Comparison of ENCODE assay signal across 1 cellular context in the genomic region with DNA sequence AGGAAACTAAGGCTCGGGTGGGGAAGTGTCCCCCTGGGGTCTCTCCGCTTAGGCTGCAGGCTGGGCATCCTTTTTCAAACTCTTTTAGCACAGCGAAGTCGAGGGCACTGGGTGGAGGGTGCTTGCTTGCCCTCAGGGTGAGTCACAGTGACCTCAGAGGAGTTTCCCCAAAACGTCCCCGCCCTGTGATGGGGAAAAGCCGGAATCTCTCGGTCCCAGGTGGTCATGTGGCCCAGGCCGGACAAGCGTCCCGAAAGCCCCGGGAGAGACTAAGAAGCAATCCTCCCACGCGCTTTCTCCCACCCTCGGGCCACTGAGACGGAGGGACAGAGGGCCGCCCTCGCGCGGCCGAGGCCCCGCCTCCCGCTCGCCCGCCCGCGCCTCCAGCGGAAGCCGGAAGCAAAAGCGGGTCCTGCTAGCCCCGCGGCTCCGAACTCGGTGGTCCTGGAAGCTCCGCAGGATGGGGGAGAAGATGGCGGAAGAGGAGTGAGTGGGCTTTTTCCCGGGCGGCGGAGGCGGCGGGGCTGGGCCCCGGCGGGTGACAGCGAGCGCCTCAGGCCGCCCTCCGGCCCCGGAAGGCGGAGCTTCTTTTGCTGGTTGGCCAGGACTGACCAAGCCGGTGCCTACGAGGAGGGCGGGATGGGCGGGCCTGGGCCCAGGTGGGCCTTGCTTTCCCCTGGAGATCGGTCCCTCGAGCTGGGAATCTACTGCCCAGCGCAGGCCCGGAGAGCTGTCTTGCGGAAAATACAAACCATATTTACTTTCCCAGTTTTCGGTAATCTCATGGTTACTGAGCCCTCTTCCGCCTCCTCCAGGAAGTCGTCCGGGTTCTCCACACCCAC.
A peak's percentile ranks its signal among the peaks of the same experiment; 100 is the strongest.
TF ChIP-seq lines count a peak whose summit lies in the region.

A gene with protein sequence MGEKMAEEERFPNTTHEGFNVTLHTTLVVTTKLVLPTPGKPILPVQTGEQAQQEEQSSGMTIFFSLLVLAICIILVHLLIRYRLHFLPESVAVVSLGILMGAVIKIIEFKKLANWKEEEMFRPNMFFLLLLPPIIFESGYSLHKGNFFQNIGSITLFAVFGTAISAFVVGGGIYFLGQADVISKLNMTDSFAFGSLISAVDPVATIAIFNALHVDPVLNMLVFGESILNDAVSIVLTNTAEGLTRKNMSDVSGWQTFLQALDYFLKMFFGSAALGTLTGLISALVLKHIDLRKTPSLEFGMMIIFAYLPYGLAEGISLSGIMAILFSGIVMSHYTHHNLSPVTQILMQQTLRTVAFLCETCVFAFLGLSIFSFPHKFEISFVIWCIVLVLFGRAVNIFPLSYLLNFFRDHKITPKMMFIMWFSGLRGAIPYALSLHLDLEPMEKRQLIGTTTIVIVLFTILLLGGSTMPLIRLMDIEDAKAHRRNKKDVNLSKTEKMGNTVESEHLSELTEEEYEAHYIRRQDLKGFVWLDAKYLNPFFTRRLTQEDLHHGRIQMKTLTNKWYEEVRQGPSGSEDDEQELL (plus strand): TSS at position 366 of the 842 bp plus-strand sequence. CDS start 95 bp downstream, at position 461.

TF ChIP-seq in HepG2, 621 proteins besides CTCF, POLR2A, EP300 and RAD21 (continued from another document and continues in another):
- TF ChIP-seq, protein P1, sequence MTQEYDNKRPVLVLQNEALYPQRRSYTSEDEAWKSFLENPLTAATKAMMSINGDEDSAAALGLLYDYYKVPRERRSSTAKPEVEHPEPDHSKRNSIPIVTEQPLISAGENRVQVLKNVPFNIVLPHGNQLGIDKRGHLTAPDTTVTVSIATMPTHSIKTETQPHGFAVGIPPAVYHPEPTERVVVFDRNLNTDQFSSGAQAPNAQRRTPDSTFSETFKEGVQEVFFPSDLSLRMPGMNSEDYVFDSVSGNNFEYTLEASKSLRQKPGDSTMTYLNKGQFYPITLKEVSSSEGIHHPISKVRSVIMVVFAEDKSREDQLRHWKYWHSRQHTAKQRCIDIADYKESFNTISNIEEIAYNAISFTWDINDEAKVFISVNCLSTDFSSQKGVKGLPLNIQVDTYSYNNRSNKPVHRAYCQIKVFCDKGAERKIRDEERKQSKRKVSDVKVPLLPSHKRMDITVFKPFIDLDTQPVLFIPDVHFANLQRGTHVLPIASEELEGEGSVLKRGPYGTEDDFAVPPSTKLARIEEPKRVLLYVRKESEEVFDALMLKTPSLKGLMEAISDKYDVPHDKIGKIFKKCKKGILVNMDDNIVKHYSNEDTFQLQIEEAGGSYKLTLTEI (CRISPR knock-in tag; conservative IDR thresholded peaks at IDR 0.05), result no peak
- TF ChIP-seq HOXD1 (CRISPR knock-in tag; IDR thresholded peaks at IDR 0.05) (peak; percentile 50; the same call in 1 of the 2 replicates), ZFP37 (CRISPR knock-in tag; IDR thresholded peaks at IDR 0.05; ENCODE audit: borderline replicate concordance) (no peak; the same call in 1 of the 2 replicates), GABPA (IDR thresholded peaks at IDR 0.05; ENCODE audit: low read depth, low read length) (peak; percentile 92), GABPA (CRISPR knock-in tag; IDR thresholded peaks at IDR 0.05; ENCODE audit: low read depth) (peak; percentile 84), FOXK2 (IDR thresholded peaks at IDR 0.05) (no peak), RXRA (CRISPR knock-in tag; IDR thresholded peaks at IDR 0.05) (peak; percentile 88), ZNF781 (CRISPR knock-in tag; IDR thresholded peaks at IDR 0.05; ENCODE audit: borderline replicate concordance, not compliant biosample characterization) (peak; percentile 86), SKI (IDR thresholded peaks at IDR 0.05; ENCODE audit: partially characterized antibody) (peak; percentile 25), ZMYM3 (CRISPR knock-in tag; IDR thresholded peaks at IDR 0.05) (peak; percentile 74), REL (CRISPR knock-in tag; conservative IDR thresholded peaks at IDR 0.05) (no peak), KDM6A (CRISPR knock-in tag; IDR thresholded peaks at IDR 0.05; ENCODE audit: low read depth) (no peak), SMAD1 (CRISPR knock-in tag; IDR thresholded peaks at IDR 0.05; ENCODE audit: borderline replicate concordance, low read depth) (peak; percentile 72; the same call in 1 of the 2 replicates), PRPF4 (IDR thresholded peaks at IDR 0.05; ENCODE audit: low read depth, low read length, poor library complexity, severe bottlenecking) (no peak), RFXANK (CRISPR knock-in tag; IDR thresholded peaks at IDR 0.05) (no peak), ZSCAN21 (CRISPR knock-in tag; IDR thresholded peaks at IDR 0.05; ENCODE audit: borderline replicate concordance) (peak; percentile 74; the same call in 1 of the 2 replicates), IRF2 (CRISPR knock-in tag; IDR thresholded peaks at IDR 0.05) (peak; percentile 59), FOXA1 (IDR thresholded peaks at IDR 0.05) (no peak), FOXA1 (CRISPR knock-in tag; IDR thresholded peaks at IDR 0.05) (peak; percentile 62), TP53 (CRISPR knock-in tag; conservative IDR thresholded peaks at IDR 0.05) (0 out of 2 replicates have a peak, but pooled peaks have one; percentile 80), ZNF883 (CRISPR knock-in tag; IDR thresholded peaks at IDR 0.05; ENCODE audit: not compliant biosample characterization) (no peak), ZNF234 (CRISPR knock-in tag; conservative IDR thresholded peaks at IDR 0.05) (0 out of 2 replicates have a peak, but pooled peaks have one; percentile 49), ZNF124 (CRISPR knock-in tag; IDR thresholded peaks at IDR 0.05) (peak; percentile 87), ZNF235 (CRISPR knock-in tag; IDR thresholded peaks at IDR 0.05; ENCODE audit: borderline replicate concordance) (peak; percentile 92; the same call in 1 of the 2 replicates), ZNF337 (CRISPR knock-in tag; IDR thresholded peaks at IDR 0.05; ENCODE audit: borderline replicate concordance, low read depth) (no peak; the same call in 1 of the 2 replicates)
- TF ChIP-seq, protein P2, sequence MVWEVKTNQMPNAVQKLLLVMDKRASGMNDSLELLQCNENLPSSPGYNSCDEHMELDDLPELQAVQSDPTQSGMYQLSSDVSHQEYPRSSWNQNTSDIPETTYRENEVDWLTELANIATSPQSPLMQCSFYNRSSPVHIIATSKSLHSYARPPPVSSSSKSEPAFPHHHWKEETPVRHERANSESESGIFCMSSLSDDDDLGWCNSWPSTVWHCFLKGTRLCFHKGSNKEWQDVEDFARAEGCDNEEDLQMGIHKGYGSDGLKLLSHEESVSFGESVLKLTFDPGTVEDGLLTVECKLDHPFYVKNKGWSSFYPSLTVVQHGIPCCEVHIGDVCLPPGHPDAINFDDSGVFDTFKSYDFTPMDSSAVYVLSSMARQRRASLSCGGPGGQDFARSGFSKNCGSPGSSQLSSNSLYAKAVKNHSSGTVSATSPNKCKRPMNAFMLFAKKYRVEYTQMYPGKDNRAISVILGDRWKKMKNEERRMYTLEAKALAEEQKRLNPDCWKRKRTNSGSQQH (CRISPR knock-in tag; IDR thresholded peaks at IDR 0.05; ENCODE audit: low read depth), result peak; percentile 97
- TF ChIP-seq, protein P3, sequence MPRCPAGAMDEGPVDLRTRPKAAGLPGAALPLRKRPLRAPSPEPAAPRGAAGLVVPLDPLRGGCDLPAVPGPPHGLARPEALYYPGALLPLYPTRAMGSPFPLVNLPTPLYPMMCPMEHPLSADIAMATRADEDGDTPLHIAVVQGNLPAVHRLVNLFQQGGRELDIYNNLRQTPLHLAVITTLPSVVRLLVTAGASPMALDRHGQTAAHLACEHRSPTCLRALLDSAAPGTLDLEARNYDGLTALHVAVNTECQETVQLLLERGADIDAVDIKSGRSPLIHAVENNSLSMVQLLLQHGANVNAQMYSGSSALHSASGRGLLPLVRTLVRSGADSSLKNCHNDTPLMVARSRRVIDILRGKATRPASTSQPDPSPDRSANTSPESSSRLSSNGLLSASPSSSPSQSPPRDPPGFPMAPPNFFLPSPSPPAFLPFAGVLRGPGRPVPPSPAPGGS (CRISPR knock-in tag; IDR thresholded peaks at IDR 0.05), result peak; percentile 27; the same call in 1 of the 2 replicates
- TF ChIP-seq, protein P4, sequence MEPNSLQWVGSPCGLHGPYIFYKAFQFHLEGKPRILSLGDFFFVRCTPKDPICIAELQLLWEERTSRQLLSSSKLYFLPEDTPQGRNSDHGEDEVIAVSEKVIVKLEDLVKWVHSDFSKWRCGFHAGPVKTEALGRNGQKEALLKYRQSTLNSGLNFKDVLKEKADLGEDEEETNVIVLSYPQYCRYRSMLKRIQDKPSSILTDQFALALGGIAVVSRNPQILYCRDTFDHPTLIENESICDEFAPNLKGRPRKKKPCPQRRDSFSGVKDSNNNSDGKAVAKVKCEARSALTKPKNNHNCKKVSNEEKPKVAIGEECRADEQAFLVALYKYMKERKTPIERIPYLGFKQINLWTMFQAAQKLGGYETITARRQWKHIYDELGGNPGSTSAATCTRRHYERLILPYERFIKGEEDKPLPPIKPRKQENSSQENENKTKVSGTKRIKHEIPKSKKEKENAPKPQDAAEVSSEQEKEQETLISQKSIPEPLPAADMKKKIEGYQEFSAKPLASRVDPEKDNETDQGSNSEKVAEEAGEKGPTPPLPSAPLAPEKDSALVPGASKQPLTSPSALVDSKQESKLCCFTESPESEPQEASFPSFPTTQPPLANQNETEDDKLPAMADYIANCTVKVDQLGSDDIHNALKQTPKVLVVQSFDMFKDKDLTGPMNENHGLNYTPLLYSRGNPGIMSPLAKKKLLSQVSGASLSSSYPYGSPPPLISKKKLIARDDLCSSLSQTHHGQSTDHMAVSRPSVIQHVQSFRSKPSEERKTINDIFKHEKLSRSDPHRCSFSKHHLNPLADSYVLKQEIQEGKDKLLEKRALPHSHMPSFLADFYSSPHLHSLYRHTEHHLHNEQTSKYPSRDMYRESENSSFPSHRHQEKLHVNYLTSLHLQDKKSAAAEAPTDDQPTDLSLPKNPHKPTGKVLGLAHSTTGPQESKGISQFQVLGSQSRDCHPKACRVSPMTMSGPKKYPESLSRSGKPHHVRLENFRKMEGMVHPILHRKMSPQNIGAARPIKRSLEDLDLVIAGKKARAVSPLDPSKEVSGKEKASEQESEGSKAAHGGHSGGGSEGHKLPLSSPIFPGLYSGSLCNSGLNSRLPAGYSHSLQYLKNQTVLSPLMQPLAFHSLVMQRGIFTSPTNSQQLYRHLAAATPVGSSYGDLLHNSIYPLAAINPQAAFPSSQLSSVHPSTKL (CRISPR knock-in tag; IDR thresholded peaks at IDR 0.05), result peak; percentile 84
- TF ChIP-seq, protein P5, sequence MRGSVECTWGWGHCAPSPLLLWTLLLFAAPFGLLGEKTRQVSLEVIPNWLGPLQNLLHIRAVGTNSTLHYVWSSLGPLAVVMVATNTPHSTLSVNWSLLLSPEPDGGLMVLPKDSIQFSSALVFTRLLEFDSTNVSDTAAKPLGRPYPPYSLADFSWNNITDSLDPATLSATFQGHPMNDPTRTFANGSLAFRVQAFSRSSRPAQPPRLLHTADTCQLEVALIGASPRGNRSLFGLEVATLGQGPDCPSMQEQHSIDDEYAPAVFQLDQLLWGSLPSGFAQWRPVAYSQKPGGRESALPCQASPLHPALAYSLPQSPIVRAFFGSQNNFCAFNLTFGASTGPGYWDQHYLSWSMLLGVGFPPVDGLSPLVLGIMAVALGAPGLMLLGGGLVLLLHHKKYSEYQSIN (CRISPR knock-in tag; IDR thresholded peaks at IDR 0.05; ENCODE audit: borderline replicate concordance), result no peak
- TF ChIP-seq, protein P6, sequence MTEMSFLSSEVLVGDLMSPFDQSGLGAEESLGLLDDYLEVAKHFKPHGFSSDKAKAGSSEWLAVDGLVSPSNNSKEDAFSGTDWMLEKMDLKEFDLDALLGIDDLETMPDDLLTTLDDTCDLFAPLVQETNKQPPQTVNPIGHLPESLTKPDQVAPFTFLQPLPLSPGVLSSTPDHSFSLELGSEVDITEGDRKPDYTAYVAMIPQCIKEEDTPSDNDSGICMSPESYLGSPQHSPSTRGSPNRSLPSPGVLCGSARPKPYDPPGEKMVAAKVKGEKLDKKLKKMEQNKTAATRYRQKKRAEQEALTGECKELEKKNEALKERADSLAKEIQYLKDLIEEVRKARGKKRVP (CRISPR knock-in tag; IDR thresholded peaks at IDR 0.05), result no peak; a peak in 1 of 4 replicates
- TF ChIP-seq, protein P7, sequence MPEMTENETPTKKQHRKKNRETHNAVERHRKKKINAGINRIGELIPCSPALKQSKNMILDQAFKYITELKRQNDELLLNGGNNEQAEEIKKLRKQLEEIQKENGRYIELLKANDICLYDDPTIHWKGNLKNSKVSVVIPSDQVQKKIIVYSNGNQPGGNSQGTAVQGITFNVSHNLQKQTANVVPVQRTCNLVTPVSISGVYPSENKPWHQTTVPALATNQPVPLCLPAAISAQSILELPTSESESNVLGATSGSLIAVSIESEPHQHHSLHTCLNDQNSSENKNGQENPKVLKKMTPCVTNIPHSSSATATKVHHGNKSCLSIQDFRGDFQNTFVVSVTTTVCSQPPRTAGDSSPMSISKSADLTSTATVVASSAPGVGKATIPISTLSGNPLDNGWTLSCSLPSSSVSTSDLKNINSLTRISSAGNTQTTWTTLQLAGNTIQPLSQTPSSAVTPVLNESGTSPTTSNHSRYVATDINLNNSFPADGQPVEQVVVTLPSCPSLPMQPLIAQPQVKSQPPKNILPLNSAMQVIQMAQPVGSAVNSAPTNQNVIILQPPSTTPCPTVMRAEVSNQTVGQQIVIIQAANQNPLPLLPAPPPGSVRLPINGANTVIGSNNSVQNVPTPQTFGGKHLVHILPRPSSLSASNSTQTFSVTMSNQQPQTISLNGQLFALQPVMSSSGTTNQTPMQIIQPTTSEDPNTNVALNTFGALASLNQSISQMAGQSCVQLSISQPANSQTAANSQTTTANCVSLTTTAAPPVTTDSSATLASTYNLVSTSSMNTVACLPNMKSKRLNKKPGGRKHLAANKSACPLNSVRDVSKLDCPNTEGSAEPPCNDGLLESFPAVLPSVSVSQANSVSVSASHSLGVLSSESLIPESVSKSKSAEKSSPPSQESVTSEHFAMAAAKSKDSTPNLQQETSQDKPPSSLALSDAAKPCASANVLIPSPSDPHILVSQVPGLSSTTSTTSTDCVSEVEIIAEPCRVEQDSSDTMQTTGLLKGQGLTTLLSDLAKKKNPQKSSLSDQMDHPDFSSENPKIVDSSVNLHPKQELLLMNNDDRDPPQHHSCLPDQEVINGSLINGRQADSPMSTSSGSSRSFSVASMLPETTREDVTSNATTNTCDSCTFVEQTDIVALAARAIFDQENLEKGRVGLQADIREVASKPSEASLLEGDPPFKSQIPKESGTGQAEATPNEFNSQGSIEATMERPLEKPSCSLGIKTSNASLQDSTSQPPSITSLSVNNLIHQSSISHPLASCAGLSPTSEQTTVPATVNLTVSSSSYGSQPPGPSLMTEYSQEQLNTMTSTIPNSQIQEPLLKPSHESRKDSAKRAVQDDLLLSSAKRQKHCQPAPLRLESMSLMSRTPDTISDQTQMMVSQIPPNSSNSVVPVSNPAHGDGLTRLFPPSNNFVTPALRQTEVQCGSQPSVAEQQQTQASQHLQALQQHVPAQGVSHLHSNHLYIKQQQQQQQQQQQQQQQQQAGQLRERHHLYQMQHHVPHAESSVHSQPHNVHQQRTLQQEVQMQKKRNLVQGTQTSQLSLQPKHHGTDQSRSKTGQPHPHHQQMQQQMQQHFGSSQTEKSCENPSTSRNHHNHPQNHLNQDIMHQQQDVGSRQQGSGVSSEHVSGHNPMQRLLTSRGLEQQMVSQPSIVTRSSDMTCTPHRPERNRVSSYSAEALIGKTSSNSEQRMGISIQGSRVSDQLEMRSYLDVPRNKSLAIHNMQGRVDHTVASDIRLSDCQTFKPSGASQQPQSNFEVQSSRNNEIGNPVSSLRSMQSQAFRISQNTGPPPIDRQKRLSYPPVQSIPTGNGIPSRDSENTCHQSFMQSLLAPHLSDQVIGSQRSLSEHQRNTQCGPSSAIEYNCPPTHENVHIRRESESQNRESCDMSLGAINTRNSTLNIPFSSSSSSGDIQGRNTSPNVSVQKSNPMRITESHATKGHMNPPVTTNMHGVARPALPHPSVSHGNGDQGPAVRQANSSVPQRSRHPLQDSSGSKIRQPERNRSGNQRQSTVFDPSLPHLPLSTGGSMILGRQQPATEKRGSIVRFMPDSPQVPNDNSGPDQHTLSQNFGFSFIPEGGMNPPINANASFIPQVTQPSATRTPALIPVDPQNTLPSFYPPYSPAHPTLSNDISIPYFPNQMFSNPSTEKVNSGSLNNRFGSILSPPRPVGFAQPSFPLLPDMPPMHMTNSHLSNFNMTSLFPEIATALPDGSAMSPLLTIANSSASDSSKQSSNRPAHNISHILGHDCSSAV (CRISPR knock-in tag; IDR thresholded peaks at IDR 0.05; ENCODE audit: borderline replicate concordance), result 0 out of 2 replicates have a peak, but pooled peaks have one; percentile 45
